In genomic region chr4:168722391-168722790, GRCh38 we compare ENCODE assay signal across 17 cellular contexts.
DNase-seq lines count a peak whose midpoint lies in the region; ATAC-seq and TF ChIP-seq lines count a peak whose summit lies in the region.
"Had no signal": no experiment of that assay in that cellular context is flagged by ENCODE, and none has a peak within 500 bp of the region (broad histone marks: within the 10 kb centered on the region; RNA-seq: fewer than 3 reads in every experiment).

No MANE protein-coding gene starts in this region.

- H3K36me3 Mint-ChIP-seq in activated naive CD4-positive, alpha-beta T cell treated with anti-CD3 and anti-CD28 coated beads for 36 hours (ENCODE audit: low read depth), result no peaks in the 10 kb centered on the region
- peaks cover 2% of the 10 kb centered on the region; the same call in 1 of the 3 replicates for H3K36me3 Mint-ChIP-seq in GM23338 (ENCODE audit: low read depth)
- H3K36me3 Mint-ChIP-seq: activated naive CD4-positive, alpha-beta T cell treated with anti-CD3 and anti-CD28 coated beads, Interleukin-2, amount 50 U/mL, for 24 hours had no signal

- H3K36me3 ChIP-seq in hepatocyte (replicated peaks; ENCODE audit: insufficient read depth, low read depth) (no peaks in the 10 kb centered on the region), tibial artery (no peaks in the 10 kb centered on the region), GM23338 (ENCODE audit: insufficient read depth) (no peaks in the 10 kb centered on the region)

- H3K9me2 ChIP-seq in hepatocyte (replicated peaks; ENCODE audit: insufficient read depth), result no peaks in the 10 kb centered on the region
- peaks cover 6% of the 10 kb centered on the region; the same call in 1 of the 2 replicates for H3K9me2 ChIP-seq in GM23338 (ENCODE audit: insufficient read depth)

- peaks cover 17% of the 10 kb centered on the region for H3K4me1 Mint-ChIP-seq in activated naive CD4-positive, alpha-beta T cell treated with anti-CD3 and anti-CD28 coated beads for 36 hours (ENCODE audit: low read depth)
- peaks cover 8% of the 10 kb centered on the region; the same call in 2 of the 3 replicates for H3K4me1 Mint-ChIP-seq in GM23338

- no peaks in the 10 kb centered on the region for H3K9me3 ChIP-seq in hepatocyte (ENCODE audit: low read depth)
- H3K9me3 ChIP-seq in tibial artery, result no peaks in the 10 kb centered on the region
- H3K9me3 ChIP-seq: psoas muscle had no signal

- H3K4me3 ChIP-seq in WI38 (ENCODE audit: low read depth, low read length), result 0 out of 2 replicates have a peak overlapping the region, but pooled peaks have one; percentile 4
- no peak overlapping the region for H3K4me3 ChIP-seq in hepatocyte
- H3K4me3 ChIP-seq in tibial artery, result no peak overlapping the region
- H3K4me3 ChIP-seq in GM23338, result no peak overlapping the region
- H3K4me3 ChIP-seq: MG63, psoas muscle had no signal

- no peak overlapping the region for H3K4me3 Mint-ChIP-seq in activated naive CD4-positive, alpha-beta T cell treated with anti-CD3 and anti-CD28 coated beads for 36 hours
- no peak overlapping the region for H3K4me3 Mint-ChIP-seq in GM23338
- H3K4me3 Mint-ChIP-seq: activated naive CD4-positive, alpha-beta T cell treated with anti-CD3 and anti-CD28 coated beads, Interleukin-2, amount 50 U/mL, for 24 hours had no signal

- WGBS in hepatocyte (ENCODE audit: low lambda C conversion rate, missing lambda C conversion rate), result 73% methylated on average over 2 of the region's 2 CpGs

- no peaks in the 10 kb centered on the region for H3K27me3 ChIP-seq in hepatocyte
- H3K27me3 ChIP-seq in tibial artery, result no peaks in the 10 kb centered on the region
- H3K27me3 ChIP-seq in GM23338 (ENCODE audit: insufficient read depth), result peaks cover 4% of the 10 kb centered on the region
- H3K27me3 ChIP-seq: MG63 had no signal

- no peaks in the 10 kb centered on the region for H3K79me2 ChIP-seq in hepatocyte
- no peaks in the 10 kb centered on the region for H3K79me2 ChIP-seq in GM23338 (replicated peaks; ENCODE audit: insufficient read depth)

- no peaks in the 10 kb centered on the region for H3K4me1 ChIP-seq in hepatocyte (ENCODE audit: insufficient read depth)
- peaks cover 0 to 39% (median 11%) of the 10 kb centered on the region in 4 donors for H3K4me1 ChIP-seq in tibial artery
- 0 out of 2 replicates have a peak, but pooled peaks cover 3% of the 10 kb centered on the region for H3K4me1 ChIP-seq in GM23338 (ENCODE audit: insufficient read depth)

- H3K4me2 ChIP-seq in hepatocyte, result no peak overlapping the region
- no peak overlapping the region for H3K4me2 ChIP-seq in GM23338

- no peak for DNase-seq in activated naive CD4-positive, alpha-beta T cell treated with anti-CD3 and anti-CD28 coated beads for 36 hours
- DNase-seq in activated naive CD4-positive, alpha-beta T cell treated with Interleukin-2 at 50 U/mL for 16 hours, result no peak
- DNase-seq in hepatocyte (ENCODE audit: low spot score) (no peak), tibial artery (no peak), NCI-H2227 (lab: John Stamatoyannopoulos, UW; ENCODE audit: unreplicated experiment) (no peak), NCI-H1417 treated with DMSO at 0.1 percent for 48 hours (lab: John Stamatoyannopoulos, UW) (no peak), GM23338 (ENCODE audit: low spot score) (no peak)
- DNase-seq: activated CD4-positive, alpha-beta T cell treated with anti-CD3 and anti-CD28 coated beads for 1 hour; activated CD8-positive, alpha-beta memory T cell treated with anti-CD3 and anti-CD28 coated beads, Interleukin-2, amount 50 U/mL, for 48 hours; head of caudate nucleus; MG63; NCI-H187; psoas muscle; stimulated activated naive CD8-positive, alpha-beta T cell treated with anti-CD3 and anti-CD28 coated beads, Interleukin-15, Interleukin-2, amounts not matched to agents 100 U/mL and 50 U/mL, for 24 hours had no signal

- no peak for ATAC-seq in GM23338
- ATAC-seq: esophagus mucosa; psoas muscle; stimulated activated naive CD8-positive, alpha-beta T cell treated with anti-CD3 and anti-CD28 coated beads, Interleukin-15, Interleukin-2, amounts not matched to agents 100 U/mL and 50 U/mL, for 24 hours had no signal

- intact Hi-C loops in activated naive CD4-positive, alpha-beta T cell treated with anti-CD3 and anti-CD28 coated beads for 36 hours (cut with micrococcal nuclease), result no loop called here
- intact Hi-C loops in tibial artery (cut with DNase I; ENCODE audit: low total_unique reads), result no loop called here

- no peak overlapping the region for H2AFZ ChIP-seq in hepatocyte
- no peak overlapping the region for H2AFZ ChIP-seq in GM23338

- H3K27ac Mint-ChIP-seq in activated naive CD4-positive, alpha-beta T cell treated with anti-CD3 and anti-CD28 coated beads for 36 hours, result peak overlapping the region; percentile 2
- no peak overlapping the region for H3K27ac Mint-ChIP-seq in GM23338
- H3K27ac Mint-ChIP-seq: activated naive CD4-positive, alpha-beta T cell treated with anti-CD3 and anti-CD28 coated beads, Interleukin-2, amount 50 U/mL, for 24 hours had no signal

- peaks cover 24% of the 10 kb centered on the region for H3K27me3 Mint-ChIP-seq in activated naive CD4-positive, alpha-beta T cell treated with anti-CD3 and anti-CD28 coated beads for 36 hours (ENCODE audit: low read depth)
- no peaks in the 10 kb centered on the region for H3K27me3 Mint-ChIP-seq in GM23338 (ENCODE audit: insufficient read depth, low read depth, poor library complexity)

- no peaks in the 10 kb centered on the region for H3F3A ChIP-seq in GM23338 (replicated peaks; ENCODE audit: low read depth)

- CTCF ChIA-PET in activated naive CD4-positive, alpha-beta T cell treated with anti-CD3 and anti-CD28 coated beads for 36 hours (lab: Charles Lee), result no interaction called here

- H4K20me1 ChIP-seq in hepatocyte (ENCODE audit: insufficient read depth, poor library complexity, severe bottlenecking), result no peaks in the 10 kb centered on the region
- no peaks in the 10 kb centered on the region for H4K20me1 ChIP-seq in GM23338 (replicated peaks; ENCODE audit: insufficient read depth)

- peak overlapping the region; percentile 28 for H3K27ac ChIP-seq in hepatocyte
- peak overlapping the region; percentile 19 to 49 for H3K27ac ChIP-seq in tibial artery
- H3K27ac ChIP-seq in GM23338 (ENCODE audit: low read depth), result no peak overlapping the region
- H3K27ac ChIP-seq: psoas muscle had no signal

- H3K9me3 Mint-ChIP-seq in activated naive CD4-positive, alpha-beta T cell treated with anti-CD3 and anti-CD28 coated beads for 36 hours, result peaks cover 5% of the 10 kb centered on the region
- peaks cover 7% of the 10 kb centered on the region; the same call in 1 of the 3 replicates for H3K9me3 Mint-ChIP-seq in GM23338

- no peak for TF ChIP-seq CTCF in WI38 (IDR thresholded peaks at IDR 0.05; ENCODE audit: low read depth, low read length)
- no peak for TF ChIP-seq CTCF in hepatocyte (IDR thresholded peaks at IDR 0.05; ENCODE audit: poor library complexity)
- TF ChIP-seq CTCF in tibial artery (IDR thresholded peaks at IDR 0.05), result no peak
- TF ChIP-seq CTCF in GM23338 (conservative IDR thresholded peaks at IDR 0.05; ENCODE audit: low read depth in 2 of 2), result no peak

TF ChIP-seq in GM23338, 12 proteins besides CTCF, POLR2A, EP300 and RAD21 (continues in another document):
- TF ChIP-seq ZNF331 (CRISPR knock-in tag; IDR thresholded peaks at IDR 0.05; ENCODE audit: low read depth) (no peak), ZNF114 (CRISPR knock-in tag; IDR thresholded peaks at IDR 0.05) (no peak), STAT1 (IDR thresholded peaks at IDR 0.05; ENCODE audit: unreplicated experiment) (no peak), JUNB (IDR thresholded peaks at IDR 0.05; ENCODE audit: unreplicated experiment) (no peak), CREB1 (CRISPR knock-in tag; IDR thresholded peaks at IDR 0.05; ENCODE audit: low read depth) (no peak), ETS1 (IDR thresholded peaks at IDR 0.05) (no peak)
- TF ChIP-seq, protein P1, sequence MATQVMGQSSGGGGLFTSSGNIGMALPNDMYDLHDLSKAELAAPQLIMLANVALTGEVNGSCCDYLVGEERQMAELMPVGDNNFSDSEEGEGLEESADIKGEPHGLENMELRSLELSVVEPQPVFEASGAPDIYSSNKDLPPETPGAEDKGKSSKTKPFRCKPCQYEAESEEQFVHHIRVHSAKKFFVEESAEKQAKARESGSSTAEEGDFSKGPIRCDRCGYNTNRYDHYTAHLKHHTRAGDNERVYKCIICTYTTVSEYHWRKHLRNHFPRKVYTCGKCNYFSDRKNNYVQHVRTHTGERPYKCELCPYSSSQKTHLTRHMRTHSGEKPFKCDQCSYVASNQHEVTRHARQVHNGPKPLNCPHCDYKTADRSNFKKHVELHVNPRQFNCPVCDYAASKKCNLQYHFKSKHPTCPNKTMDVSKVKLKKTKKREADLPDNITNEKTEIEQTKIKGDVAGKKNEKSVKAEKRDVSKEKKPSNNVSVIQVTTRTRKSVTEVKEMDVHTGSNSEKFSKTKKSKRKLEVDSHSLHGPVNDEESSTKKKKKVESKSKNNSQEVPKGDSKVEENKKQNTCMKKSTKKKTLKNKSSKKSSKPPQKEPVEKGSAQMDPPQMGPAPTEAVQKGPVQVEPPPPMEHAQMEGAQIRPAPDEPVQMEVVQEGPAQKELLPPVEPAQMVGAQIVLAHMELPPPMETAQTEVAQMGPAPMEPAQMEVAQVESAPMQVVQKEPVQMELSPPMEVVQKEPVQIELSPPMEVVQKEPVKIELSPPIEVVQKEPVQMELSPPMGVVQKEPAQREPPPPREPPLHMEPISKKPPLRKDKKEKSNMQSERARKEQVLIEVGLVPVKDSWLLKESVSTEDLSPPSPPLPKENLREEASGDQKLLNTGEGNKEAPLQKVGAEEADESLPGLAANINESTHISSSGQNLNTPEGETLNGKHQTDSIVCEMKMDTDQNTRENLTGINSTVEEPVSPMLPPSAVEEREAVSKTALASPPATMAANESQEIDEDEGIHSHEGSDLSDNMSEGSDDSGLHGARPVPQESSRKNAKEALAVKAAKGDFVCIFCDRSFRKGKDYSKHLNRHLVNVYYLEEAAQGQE (IDR thresholded peaks at IDR 0.05; ENCODE audit: unreplicated experiment), result no peak
